Comparison of ENCODE assay signal across 8 cellular contexts in the genomic region with DNA sequence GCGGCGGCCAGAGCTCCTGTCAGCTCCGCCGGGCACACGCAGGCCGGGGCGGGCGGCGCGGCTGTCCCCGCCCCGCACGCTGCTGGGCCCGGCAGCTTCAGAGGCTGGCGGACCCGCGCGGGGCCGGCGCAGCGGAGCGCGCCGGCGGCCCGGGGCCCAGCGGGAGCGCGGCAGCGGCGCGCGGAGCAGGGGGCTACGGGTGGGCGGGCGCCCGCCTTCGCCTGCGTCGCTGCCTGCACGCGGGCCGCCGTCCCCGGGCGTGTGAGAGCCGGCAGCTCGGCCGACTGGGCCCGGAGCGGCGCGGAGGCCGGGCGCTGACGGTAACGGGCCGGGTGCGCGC. TPM values are rescaled to one million over a fixed set of nuclear protein-coding genes. Genes with fewer than 3 reads are reported as not detected.
A peak's percentile ranks its signal among the peaks of the same experiment; 100 is the strongest.
DNase-seq lines count a peak whose midpoint lies in the region; ATAC-seq, FAIRE-seq and TF ChIP-seq lines count a peak whose summit lies in the region.

No MANE protein-coding gene starts in this region.

- peak overlapping the region; percentile 79 to 97 (median 94) for H3K27ac ChIP-seq in heart right ventricle
- H3K27ac ChIP-seq in keratinocyte (ENCODE audit: control insufficient read depth, insufficient read depth, low read length) = peak overlapping the region; percentile 71
- peak overlapping the region; percentile 93 to 97 (median 94) for H3K27ac ChIP-seq in upper lobe of left lung

- H2AFZ ChIP-seq in keratinocyte (ENCODE audit: control insufficient read depth, low read length) = no peak overlapping the region

- H3K79me2 ChIP-seq in keratinocyte (ENCODE audit: control insufficient read depth, insufficient read depth, low read length) = no peaks in the 10 kb centered on the region

- intact Hi-C loops in heart right ventricle (cut with DNase I) = loop anchor here in 5 of 10 donors (1.0 to 2.0 kb wide), 3 partner anchors 28 to 32 kb away; partner anchors contain the start of gene HDDC3 (in 3 of the 5)
- intact Hi-C loops in cardiac septum (cut with DNase I) = loop anchor here (1.0 kb wide), 1 partner anchor 30 kb away; the partner anchor contains the start of gene HDDC3

- ATAC-seq in heart right ventricle (no peak), upper lobe of left lung (ENCODE audit: low FRiP score in 2 of 2) (no peak), GM18873 (IDR thresholded peaks at IDR 0.05; ENCODE audit: low FRiP score, unreplicated experiment) (no peak), GM18867 (IDR thresholded peaks at IDR 0.05; ENCODE audit: unreplicated experiment) (no peak)

- dilution Hi-C loops in keratinocyte (cut with MboI; ENCODE audit: extremely low pct_ligation_motif_present, low sequenced_read_pairs) = no loop called here

- peak overlapping the region; percentile 76 to 93 (median 86) for H3K4me3 ChIP-seq in heart right ventricle
- H3K4me3 ChIP-seq in keratinocyte (ENCODE audit: control insufficient read depth in 2 of 3, extremely low read depth in 1 of 3, insufficient read depth in 2 of 3, low read depth in 1 of 3, low read length in 3 of 3) = peak overlapping the region; percentile 57 to 78 (median 77)
- peak overlapping the region; percentile 70 to 93 (median 86) for H3K4me3 ChIP-seq in upper lobe of left lung

- H3K27me3 ChIP-seq in heart right ventricle = no peaks in the 10 kb centered on the region
- no peaks in the 10 kb centered on the region for H3K27me3 ChIP-seq in keratinocyte (ENCODE audit: control insufficient read depth, extremely low read depth, insufficient read depth, low read length)
- H3K27me3 ChIP-seq in upper lobe of left lung = no peaks in the 10 kb centered on the region

- TF ChIP-seq EP300 in upper lobe of left lung (IDR thresholded peaks at IDR 0.05) = no peak

- peaks cover 2% of the 10 kb centered on the region for H3K9me1 ChIP-seq in keratinocyte (ENCODE audit: control insufficient read depth, extremely low read depth, insufficient read depth, low read length)

- H3K4me1 ChIP-seq in heart right ventricle (peaks cover 6 to 43% (median 28%) of the 10 kb centered on the region in 9 donors), keratinocyte (ENCODE audit: control insufficient read depth, extremely low read depth, insufficient read depth, low read length) (peaks cover 12% of the 10 kb centered on the region), upper lobe of left lung (peaks cover 12 to 23% (median 16%) of the 10 kb centered on the region in 4 donors)

- FAIRE-seq in keratinocyte (lab: Jason Lieb, UNC) = no peak

- TF ChIP-seq POLR2A in upper lobe of left lung (IDR thresholded peaks at IDR 0.05) = no peak

- H3K4me2 ChIP-seq in keratinocyte (ENCODE audit: control insufficient read depth, extremely low read depth, insufficient read depth, low read depth, low read length) = peak overlapping the region; percentile 92

- H3K27ac Mint-ChIP-seq in activated T-cell treated with anti-CD3 and anti-CD28 coated beads, Interleukin-2, amount 50 U/mL, for 24 hours = no peak overlapping the region

- no peak for DNase-seq in heart right ventricle
- DNase-seq in cardiac septum (ENCODE audit: low spot score) = no peak
- no peak for DNase-seq in activated T-cell treated with anti-CD3 and anti-CD28 coated beads, Interleukin-2, amount 50 U/mL, for 24 hours
- no peak for DNase-seq in keratinocyte (ENCODE audit: low read depth, low spot score)
- peak in 1 of 2 donors; percentile 93 for DNase-seq in upper lobe of left lung
- no peak for DNase-seq in Ammon's horn (ENCODE audit: low spot score)

- WGBS in heart right ventricle, 2 donors = 0% methylated on average over 20 to 60 of the region's 60 CpGs
- 0% methylated on average over 4 of the region's 60 CpGs; no CpG with 5 or more reads in 1 of the 2 donors for WGBS in upper lobe of left lung, 2 donors

- peaks cover 44% of the 10 kb centered on the region for H3K36me3 Mint-ChIP-seq in activated T-cell treated with anti-CD3 and anti-CD28 coated beads, Interleukin-2, amount 50 U/mL, for 24 hours (ENCODE audit: low read depth)

- no peaks in the 10 kb centered on the region for H3K9me3 Mint-ChIP-seq in activated T-cell treated with anti-CD3 and anti-CD28 coated beads, Interleukin-2, amount 50 U/mL, for 24 hours

- no peaks in the 10 kb centered on the region for H3K27me3 Mint-ChIP-seq in activated T-cell treated with anti-CD3 and anti-CD28 coated beads, Interleukin-2, amount 50 U/mL, for 24 hours

- H3K4me3 Mint-ChIP-seq in activated T-cell treated with anti-CD3 and anti-CD28 coated beads, Interleukin-2, amount 50 U/mL, for 24 hours = peak overlapping the region; percentile 82

- H3K36me3 ChIP-seq in heart right ventricle (peaks cover 0 to 33% (median 27%) of the 10 kb centered on the region in 9 donors), keratinocyte (ENCODE audit: control insufficient read depth in 2 of 2, extremely low read depth in 1 of 2, insufficient read depth in 2 of 2, low read length in 2 of 2) (peaks cover 3 to 5% of the 10 kb centered on the region in 2 experiments), upper lobe of left lung (peaks cover 24 to 30% (median 29%) of the 10 kb centered on the region in 4 donors)

- peaks cover 30% of the 10 kb centered on the region for H3K4me1 Mint-ChIP-seq in activated T-cell treated with anti-CD3 and anti-CD28 coated beads, Interleukin-2, amount 50 U/mL, for 24 hours (ENCODE audit: low read depth)

- H3K9ac ChIP-seq in keratinocyte (ENCODE audit: control insufficient read depth, extremely low read depth, insufficient read depth, low read length) = peak overlapping the region; percentile 83

- H3K9me3 ChIP-seq in heart right ventricle (no peaks in the 10 kb centered on the region), keratinocyte (ENCODE audit: control insufficient read depth, low read depth, low read length) (no peaks in the 10 kb centered on the region), upper lobe of left lung (no peaks in the 10 kb centered on the region)

- no peaks in the 10 kb centered on the region for H4K20me1 ChIP-seq in keratinocyte (ENCODE audit: control insufficient read depth, extremely low read depth, insufficient read depth, low read length)

- TF ChIP-seq CTCF in heart right ventricle (IDR thresholded peaks at IDR 0.05) (no peak), keratinocyte (optimal IDR thresholded peaks at IDR 0.05 in 1 of 3, IDR thresholded peaks at IDR 0.05 in 1 of 3, conservative IDR thresholded peaks at IDR 0.05 in 1 of 3; ENCODE audit: extremely low read depth in 1 of 3, insufficient read depth in 2 of 3, low read length in 3 of 3) (no peak), upper lobe of left lung (IDR thresholded peaks at IDR 0.05) (no peak)

RNA-seq across cellular contexts. Expression of gene MAN2A2, which starts 0.5 kb away (rescaled TPM):
- 100 to 1,000 TPM in 4 of 10 donors, 10 to 100 TPM in 6; 78.3 to 157 (median 98.1) TPM for total RNA-seq in heart right ventricle
- 10 to 100 TPM; 24.8 to 84.5 TPM for polyA plus RNA-seq in heart right ventricle
- total RNA-seq in cardiac septum = 73.3 TPM
- polyA plus RNA-seq in keratinocyte = 6.6 to 13.4 TPM (median 9.7 TPM) in 3 replicates
- 7.3 TPM for polyA plus RNA-seq in keratinocyte (2011; ENCODE audit: low read depth)
- 6.5 and 7.6 TPM in 2 replicates for polyA plus RNA-seq in keratinocyte (2011; cell fraction: cytosol; rRNA removed)
- polyA plus RNA-seq in keratinocyte (2011; cell fraction: nucleus; rRNA removed) = 38.8 and 46.7 TPM in 2 replicates
- polyA plus RNA-seq in keratinocyte (2012; ENCODE audit: low replicate concordance) = 9.0 and 9.7 TPM in 2 replicates
- polyA minus RNA-seq in keratinocyte = 16.9 to 46.0 TPM (median 20.4 TPM) in 3 replicates
- polyA minus RNA-seq in keratinocyte (2011; cell fraction: cytosol; rRNA and poly(A)+ RNA removed) = 10.2 TPM
- polyA minus RNA-seq in keratinocyte (2011; cell fraction: nucleus; rRNA and poly(A)+ RNA removed) = 17.4 and 20.3 TPM in 2 replicates
- total RNA-seq in upper lobe of left lung = 100 to 1,000 TPM in 2 of 6 donors, 10 to 100 TPM in 4; 36.8 to 219 (median 90.1) TPM

RNA-seq across cellular contexts. Expression of gene FES, which starts 18.3 kb away (rescaled TPM):
- total RNA-seq in heart right ventricle = 10 to 100 TPM in 8 of 10 donors, 1 to 10 TPM in 2; 8.6 to 27.7 (median 11.5) TPM
- polyA plus RNA-seq in heart right ventricle = 10 to 100 TPM; 17.7 to 23.3 TPM
- total RNA-seq in cardiac septum = 16.2 TPM
- 0.24 to 0.34 TPM (median 0.28 TPM) in 3 replicates for polyA plus RNA-seq in keratinocyte
- polyA plus RNA-seq in keratinocyte (2011; ENCODE audit: low read depth) = not detected
- polyA plus RNA-seq in keratinocyte (2011; cell fraction: cytosol; rRNA removed) = 0.10 and 0.14 TPM in 2 replicates
- polyA plus RNA-seq in keratinocyte (2011; cell fraction: nucleus; rRNA removed) = 0.11 and 0.56 TPM in 2 replicates
- 0.16 and 0.82 TPM in 2 replicates for polyA plus RNA-seq in keratinocyte (2012; ENCODE audit: low replicate concordance)
- polyA minus RNA-seq in keratinocyte = 0.83 to 3.2 TPM in 2 of 3 replicates, not detected in the other
- not detected for polyA minus RNA-seq in keratinocyte (2011; cell fraction: cytosol; rRNA and poly(A)+ RNA removed)
- polyA minus RNA-seq in keratinocyte (2011; cell fraction: nucleus; rRNA and poly(A)+ RNA removed) = not detected in 2 replicates
- total RNA-seq in upper lobe of left lung = 100 to 1,000 TPM in 2 of 6 donors, 10 to 100 TPM in 4; 33.4 to 144 (median 68.3) TPM

RNA-seq across cellular contexts. Expression of gene HDDC3, which starts 29.7 kb away (rescaled TPM):
- total RNA-seq in heart right ventricle (10 to 100 TPM; 10.7 to 18.2 (median 14.6) TPM), cardiac septum (11.8 TPM), upper lobe of left lung (10 to 100 TPM in 5 of 6 donors, 1 to 10 TPM in 1; 5.0 to 19.3 (median 12.5) TPM)
- polyA plus RNA-seq in heart right ventricle (10 to 100 TPM; 15.3 to 18.0 TPM), keratinocyte (10.6 to 12.1 TPM (median 11.8 TPM) in 3 replicates)
- 14.6 TPM for polyA plus RNA-seq in keratinocyte (2011; ENCODE audit: low read depth)
- polyA plus RNA-seq in keratinocyte (2011; cell fraction: cytosol; rRNA removed) = 7.7 and 9.8 TPM in 2 replicates
- polyA plus RNA-seq in keratinocyte (2011; cell fraction: nucleus; rRNA removed) = 6.4 and 7.6 TPM in 2 replicates
- 9.4 and 12.4 TPM in 2 replicates for polyA plus RNA-seq in keratinocyte (2012; ENCODE audit: low replicate concordance)
- polyA minus RNA-seq in keratinocyte = 4.4 to 7.2 TPM (median 6.5 TPM) in 3 replicates
- polyA minus RNA-seq in keratinocyte (2011; cell fraction: cytosol; rRNA and poly(A)+ RNA removed) = 9.4 TPM
- 2.2 and 4.1 TPM in 2 replicates for polyA minus RNA-seq in keratinocyte (2011; cell fraction: nucleus; rRNA and poly(A)+ RNA removed)

RNA-seq across cellular contexts. Expression of gene UNC45A, which starts 32.5 kb away (rescaled TPM):
- total RNA-seq in heart right ventricle (10 to 100 TPM; 19.2 to 28.0 (median 24.7) TPM), cardiac septum (27.2 TPM), upper lobe of left lung (100 to 1,000 TPM in 1 of 6 donors, 10 to 100 TPM in 5; 40.7 to 108 (median 61.9) TPM)
- polyA plus RNA-seq in heart right ventricle (10 to 100 TPM; 26.0 to 26.4 TPM), keratinocyte (60.9 to 91.0 TPM (median 63.1 TPM) in 3 replicates)
- polyA plus RNA-seq in keratinocyte (2011; ENCODE audit: low read depth) = 71.9 TPM
- 36.0 and 65.6 TPM in 2 replicates for polyA plus RNA-seq in keratinocyte (2011; cell fraction: cytosol; rRNA removed)
- 92.9 and 109 TPM in 2 replicates for polyA plus RNA-seq in keratinocyte (2011; cell fraction: nucleus; rRNA removed)
- polyA plus RNA-seq in keratinocyte (2012; ENCODE audit: low replicate concordance) = 69.1 and 85.0 TPM in 2 replicates
- polyA minus RNA-seq in keratinocyte = 76.9 to 110 TPM (median 103 TPM) in 3 replicates
- 93.0 TPM for polyA minus RNA-seq in keratinocyte (2011; cell fraction: cytosol; rRNA and poly(A)+ RNA removed)
- polyA minus RNA-seq in keratinocyte (2011; cell fraction: nucleus; rRNA and poly(A)+ RNA removed) = 91.7 and 99.8 TPM in 2 replicates

RNA-seq across cellular contexts. Expression of gene FURIN, which starts 34.2 kb away (rescaled TPM):
- total RNA-seq in heart right ventricle (10 to 100 TPM; 35.1 to 82.5 (median 40.9) TPM), cardiac septum (43.9 TPM), upper lobe of left lung (100 to 1,000 TPM in 4 of 6 donors, 10 to 100 TPM in 2; 59.0 to 150 (median 108) TPM)
- polyA plus RNA-seq in heart right ventricle (10 to 100 TPM; 29.5 to 77.1 TPM), keratinocyte (22.8 to 36.5 TPM (median 34.7 TPM) in 3 replicates)
- 52.4 TPM for polyA plus RNA-seq in keratinocyte (2011; ENCODE audit: low read depth)
- polyA plus RNA-seq in keratinocyte (2011; cell fraction: cytosol; rRNA removed) = 18.2 and 36.2 TPM in 2 replicates
- polyA plus RNA-seq in keratinocyte (2011; cell fraction: nucleus; rRNA removed) = 54.7 and 61.8 TPM in 2 replicates
- 44.8 and 74.3 TPM in 2 replicates for polyA plus RNA-seq in keratinocyte (2012; ENCODE audit: low replicate concordance)
- 41.0 to 160 TPM (median 48.8 TPM) in 3 replicates for polyA minus RNA-seq in keratinocyte
- polyA minus RNA-seq in keratinocyte (2011; cell fraction: cytosol; rRNA and poly(A)+ RNA removed) = 88.1 TPM
- 67.9 and 69.1 TPM in 2 replicates for polyA minus RNA-seq in keratinocyte (2011; cell fraction: nucleus; rRNA and poly(A)+ RNA removed)
